ENCODE assay signal across 13 cellular contexts in the genomic region with DNA sequence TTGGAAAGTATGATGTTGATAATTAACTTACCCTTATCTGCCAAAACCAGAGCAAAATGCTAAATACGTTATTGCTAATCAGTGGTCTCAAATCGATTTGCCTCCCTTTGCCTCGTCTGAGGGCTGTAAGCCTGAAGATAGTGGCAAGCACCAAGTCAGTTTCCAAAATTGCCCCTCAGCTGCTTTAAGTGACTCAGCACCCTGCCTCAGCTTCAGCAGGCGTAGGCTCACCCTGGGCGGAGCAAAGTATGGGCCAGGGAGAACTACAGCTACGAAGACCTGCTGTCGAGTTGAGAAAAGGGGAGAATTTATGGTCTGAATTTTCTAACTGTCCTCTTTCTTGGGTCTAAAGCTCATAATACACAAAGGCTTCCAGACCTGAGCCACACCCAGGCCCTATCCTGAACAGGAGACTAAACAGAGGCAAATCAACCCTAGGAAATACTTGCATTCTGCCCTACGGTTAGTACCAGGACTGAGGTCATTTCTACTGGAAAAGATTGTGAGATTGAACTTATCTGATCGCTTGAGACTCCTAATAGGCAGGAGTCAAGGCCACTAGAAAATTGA. TPM values are rescaled to one million over a fixed set of nuclear protein-coding genes. Genes with fewer than 3 reads are reported as not detected.
A peak's percentile ranks its signal among the peaks of the same experiment; 100 is the strongest.
DNase-seq lines count a peak whose midpoint lies in the region; ATAC-seq, FAIRE-seq and TF ChIP-seq lines count a peak whose summit lies in the region.
"Had no signal": no experiment of that assay in that cellular context is flagged by ENCODE, and none has a peak within 500 bp of the region (broad histone marks: within the 10 kb centered on the region; RNA-seq: fewer than 3 reads in every experiment).

No MANE protein-coding gene starts in this region.

- H3K4me3 Mint-ChIP-seq in astrocyte (ENCODE audit: unreplicated experiment) = no peak overlapping the region
- H3K4me3 Mint-ChIP-seq: activated B cell treated with CpG ODN at 0.5 μM for 24 hours had no signal

- peak overlapping the region; percentile 35 for H3K27ac ChIP-seq in C4-2B
- H3K27ac ChIP-seq in astrocyte (ENCODE audit: low read depth, low read length) = no peak overlapping the region
- H3K27ac ChIP-seq in mesodermal cell (ENCODE audit: low read depth, low read length, severe bottlenecking) = peak overlapping the region; percentile 73
- H3K27ac ChIP-seq: BLaER1 treated with 17β-estradiol and CSF1 and Interleukin-3, amounts not matched to agents 10 nM and 100 nM; breast epithelium had no signal

- H3K4me1 Mint-ChIP-seq in astrocyte (ENCODE audit: low read depth, unreplicated experiment) = peaks cover 15% of the 10 kb centered on the region

- FAIRE-seq in astrocyte (lab: Jason Lieb, UNC) = no peak

- H3K9me3 Mint-ChIP-seq in astrocyte (ENCODE audit: unreplicated experiment) = no peaks in the 10 kb centered on the region
- H3K9me3 Mint-ChIP-seq: activated B cell treated with CpG ODN at 0.5 μM for 24 hours had no signal

- ATAC-seq in HG03469 (IDR thresholded peaks at IDR 0.05; ENCODE audit: unreplicated experiment) = no peak
- ATAC-seq in GM18868 (IDR thresholded peaks at IDR 0.05; ENCODE audit: unreplicated experiment) = no peak
- ATAC-seq in HG02973 (IDR thresholded peaks at IDR 0.05; ENCODE audit: unreplicated experiment) = no peak

- no peaks in the 10 kb centered on the region for H3K27me3 Mint-ChIP-seq in astrocyte (ENCODE audit: low read depth, unreplicated experiment)
- H3K27me3 Mint-ChIP-seq: activated B cell treated with CpG ODN at 0.5 μM for 24 hours had no signal

- 60 to 62% methylated on average over 3 to 4 of the region's 9 CpGs for WGBS in mesodermal cell (ENCODE audit: insufficient coverage in 2 of 2), 2 experiments

- H3K4me2 ChIP-seq in astrocyte (ENCODE audit: low read length) = no peak overlapping the region
- H3K4me2 ChIP-seq: BLaER1 treated with 17β-estradiol and CSF1 and Interleukin-3, amounts not matched to agents 10 nM and 100 nM had no signal

- H3K36me3 Mint-ChIP-seq in astrocyte (ENCODE audit: low read depth, unreplicated experiment) = peaks cover 2% of the 10 kb centered on the region

- H3K4me1 ChIP-seq in astrocyte (ENCODE audit: insufficient read depth, low read length) (no peaks in the 10 kb centered on the region), mesodermal cell (ENCODE audit: control insufficient read depth, insufficient read depth, low read length, poor library complexity, severe bottlenecking) (peaks cover 10% of the 10 kb centered on the region)
- H3K4me1 ChIP-seq: breast epithelium had no signal

- H3K9ac ChIP-seq in astrocyte (ENCODE audit: low read length) = no peak overlapping the region
- H3K9ac ChIP-seq: BLaER1 treated with 17β-estradiol and CSF1 and Interleukin-3, amounts not matched to agents 10 nM and 100 nM had no signal

- no peaks in the 10 kb centered on the region for H3K79me2 ChIP-seq in astrocyte (ENCODE audit: insufficient read depth, low read length)

- H3K27ac Mint-ChIP-seq in astrocyte (ENCODE audit: unreplicated experiment) = peak overlapping the region; percentile 35
- H3K27ac Mint-ChIP-seq: activated B cell treated with CpG ODN at 0.5 μM for 24 hours had no signal

- no peak overlapping the region for H3K4me3 ChIP-seq in astrocyte (ENCODE audit: insufficient read depth, low read depth, low read length)
- no peak overlapping the region for H3K4me3 ChIP-seq in mesodermal cell (ENCODE audit: extremely low read depth, insufficient read depth, low read length, poor library complexity, severe bottlenecking)
- H3K4me3 ChIP-seq: BLaER1 treated with 17β-estradiol and CSF1 and Interleukin-3, amounts not matched to agents 10 nM and 100 nM; breast epithelium had no signal

- H3K36me3 ChIP-seq in astrocyte (ENCODE audit: insufficient read depth, low read length) = no peaks in the 10 kb centered on the region
- H3K36me3 ChIP-seq in mesodermal cell (ENCODE audit: control insufficient read depth, insufficient read depth, low read length) = peaks cover 3% of the 10 kb centered on the region
- H3K36me3 ChIP-seq: breast epithelium had no signal

- H3K27me3 ChIP-seq in astrocyte (ENCODE audit: insufficient read depth, low read length) = no peaks in the 10 kb centered on the region
- H3K27me3 ChIP-seq: BLaER1 treated with 17β-estradiol and CSF1 and Interleukin-3, amounts not matched to agents 10 nM and 100 nM; breast epithelium had no signal

- DNase-seq in HT-29 (ENCODE audit: low spot score) (peak; percentile 16), astrocyte (ENCODE audit: low read depth) (peak; percentile 7), NCI-H2196 (lab: John Stamatoyannopoulos, UW; ENCODE audit: unreplicated experiment) (no peak)
- DNase-seq: activated B cell treated with CpG ODN at 0.5 μM for 24 hours; activated T-cell treated with anti-CD3 and anti-CD28 coated beads, Interleukin-2, amount 50 U/mL, for 48 hours; NCI-H2171 had no signal

- H4K20me1 ChIP-seq in astrocyte (ENCODE audit: insufficient read depth, low read length) = no peaks in the 10 kb centered on the region
- H4K20me1 ChIP-seq: BLaER1 treated with 17β-estradiol and CSF1 and Interleukin-3, amounts not matched to agents 10 nM and 100 nM had no signal

- no peaks in the 10 kb centered on the region for H3K9me3 ChIP-seq in astrocyte (ENCODE audit: insufficient read depth, low read depth, low read length)
- H3K9me3 ChIP-seq in mesodermal cell (ENCODE audit: control insufficient read depth, low read length) = no peaks in the 10 kb centered on the region
- H3K9me3 ChIP-seq: breast epithelium had no signal

- H2AFZ ChIP-seq in astrocyte (ENCODE audit: low read depth, low read length) = no peak overlapping the region

- TF ChIP-seq CTCF in C4-2B (conservative IDR thresholded peaks at IDR 0.05) (no peak), astrocyte (IDR thresholded peaks at IDR 0.05; ENCODE audit: insufficient read depth, low read depth, low read length) (no peak)

RNA-seq across cellular contexts. Expression of gene DCUN1D1, which starts 59.7 kb away (rescaled TPM):
- 8.3 and 13.4 TPM in 2 replicates for total RNA-seq in HT-29 (2014; rRNA removed; shearing (Covaris generic))
- total RNA-seq in astrocyte = 49.0 and 50.2 TPM in 2 replicates
- 27.5 TPM for polyA plus RNA-seq in mesodermal cell (2013, experiment 1 of 2)
- 28.3 TPM for polyA plus RNA-seq in mesodermal cell (2013, experiment 2 of 2)
